ENCODE assay signal across 1 cellular context in the genomic region with DNA sequence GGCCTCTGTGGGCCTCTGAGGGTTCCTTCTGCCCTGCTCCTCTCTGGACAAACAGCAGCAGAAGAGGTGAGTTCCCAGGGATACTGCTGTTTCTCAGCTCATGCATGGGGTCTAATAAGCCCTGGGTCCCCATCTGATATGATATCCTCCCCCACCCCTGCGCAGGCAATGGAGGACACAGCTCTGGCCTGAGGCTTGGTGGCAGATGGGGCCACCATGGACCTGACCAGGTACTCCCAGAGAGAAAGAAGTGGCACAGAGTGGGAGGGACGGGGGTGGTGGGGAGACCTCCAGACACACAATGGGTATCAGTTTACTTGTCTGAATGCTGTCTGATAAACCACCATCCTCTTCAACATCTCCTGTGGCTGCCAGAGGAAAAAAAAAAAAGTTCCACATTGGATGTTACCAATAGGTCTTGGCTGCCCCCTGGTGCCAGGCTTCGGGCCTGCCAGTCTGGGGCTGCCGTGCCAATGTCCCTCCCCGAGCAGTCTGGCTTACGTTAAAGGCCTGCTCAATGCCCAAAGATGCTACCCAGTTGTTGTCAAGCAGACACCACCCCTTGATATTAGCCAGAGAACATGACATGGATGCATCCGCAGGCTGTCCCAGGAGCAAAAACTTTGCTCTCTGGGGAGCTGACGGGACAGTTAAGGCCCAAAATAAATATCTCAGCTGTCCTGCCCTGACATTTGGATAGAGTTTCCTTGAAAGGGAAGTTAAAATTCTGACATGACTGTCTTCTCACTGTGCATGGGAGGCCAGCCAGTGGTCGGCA.
TF ChIP-seq lines count a peak whose summit lies in the region.

No MANE protein-coding gene starts in this region.

TF ChIP-seq in HepG2, 621 proteins besides CTCF, POLR2A, EP300 and RAD21:
- TF ChIP-seq, protein P1, sequence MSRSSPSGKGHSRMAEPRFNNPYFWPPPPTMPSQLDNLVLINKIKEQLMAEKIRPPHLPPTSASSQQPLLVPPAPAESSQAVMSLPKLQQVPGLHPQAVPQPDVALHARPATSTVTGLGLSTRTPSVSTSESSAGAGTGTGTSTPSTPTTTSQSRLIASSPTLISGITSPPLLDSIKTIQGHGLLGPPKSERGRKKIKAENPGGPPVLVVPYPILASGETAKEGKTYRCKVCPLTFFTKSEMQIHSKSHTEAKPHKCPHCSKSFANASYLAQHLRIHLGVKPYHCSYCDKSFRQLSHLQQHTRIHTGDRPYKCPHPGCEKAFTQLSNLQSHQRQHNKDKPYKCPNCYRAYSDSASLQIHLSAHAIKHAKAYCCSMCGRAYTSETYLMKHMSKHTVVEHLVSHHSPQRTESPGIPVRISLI (CRISPR knock-in tag; IDR thresholded peaks at IDR 0.05; ENCODE audit: borderline replicate concordance): peak; percentile 98
- no peak for TF ChIP-seq HMGA1 (CRISPR knock-in tag; conservative IDR thresholded peaks at IDR 0.05)
- no peak for TF ChIP-seq RAD51 (IDR thresholded peaks at IDR 0.05; ENCODE audit: borderline replicate concordance)
- no peak for TF ChIP-seq RBAK (CRISPR knock-in tag; IDR thresholded peaks at IDR 0.05)
- TF ChIP-seq, protein P2, sequence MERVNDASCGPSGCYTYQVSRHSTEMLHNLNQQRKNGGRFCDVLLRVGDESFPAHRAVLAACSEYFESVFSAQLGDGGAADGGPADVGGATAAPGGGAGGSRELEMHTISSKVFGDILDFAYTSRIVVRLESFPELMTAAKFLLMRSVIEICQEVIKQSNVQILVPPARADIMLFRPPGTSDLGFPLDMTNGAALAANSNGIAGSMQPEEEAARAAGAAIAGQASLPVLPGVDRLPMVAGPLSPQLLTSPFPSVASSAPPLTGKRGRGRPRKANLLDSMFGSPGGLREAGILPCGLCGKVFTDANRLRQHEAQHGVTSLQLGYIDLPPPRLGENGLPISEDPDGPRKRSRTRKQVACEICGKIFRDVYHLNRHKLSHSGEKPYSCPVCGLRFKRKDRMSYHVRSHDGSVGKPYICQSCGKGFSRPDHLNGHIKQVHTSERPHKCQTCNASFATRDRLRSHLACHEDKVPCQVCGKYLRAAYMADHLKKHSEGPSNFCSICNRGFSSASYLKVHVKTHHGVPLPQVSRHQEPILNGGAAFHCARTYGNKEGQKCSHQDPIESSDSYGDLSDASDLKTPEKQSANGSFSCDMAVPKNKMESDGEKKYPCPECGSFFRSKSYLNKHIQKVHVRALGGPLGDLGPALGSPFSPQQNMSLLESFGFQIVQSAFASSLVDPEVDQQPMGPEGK (CRISPR knock-in tag; IDR thresholded peaks at IDR 0.05): 0 out of 2 replicates have a peak, but pooled peaks have one; percentile 15
- peak; percentile 70 for TF ChIP-seq SMC3 (IDR thresholded peaks at IDR 0.05; ENCODE audit: low read length)
- no peak for TF ChIP-seq CEBPB (IDR thresholded peaks at IDR 0.05; ENCODE audit: borderline replicate concordance, low read depth, low read length)
- TF ChIP-seq, protein P3, sequence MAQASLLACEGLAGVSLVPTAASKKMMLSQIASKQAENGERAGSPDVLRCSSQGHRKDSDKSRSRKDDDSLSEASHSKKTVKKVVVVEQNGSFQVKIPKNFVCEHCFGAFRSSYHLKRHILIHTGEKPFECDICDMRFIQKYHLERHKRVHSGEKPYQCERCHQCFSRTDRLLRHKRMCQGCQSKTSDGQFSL (CRISPR knock-in tag; IDR thresholded peaks at IDR 0.05): no peak
- TF ChIP-seq ZNF501 (CRISPR knock-in tag; IDR thresholded peaks at IDR 0.05): 0 out of 2 replicates have a peak, but pooled peaks have one; percentile 27
- TF ChIP-seq KDM5B (CRISPR knock-in tag; IDR thresholded peaks at IDR 0.05; ENCODE audit: borderline replicate concordance): no peak
- TF ChIP-seq, protein P4, sequence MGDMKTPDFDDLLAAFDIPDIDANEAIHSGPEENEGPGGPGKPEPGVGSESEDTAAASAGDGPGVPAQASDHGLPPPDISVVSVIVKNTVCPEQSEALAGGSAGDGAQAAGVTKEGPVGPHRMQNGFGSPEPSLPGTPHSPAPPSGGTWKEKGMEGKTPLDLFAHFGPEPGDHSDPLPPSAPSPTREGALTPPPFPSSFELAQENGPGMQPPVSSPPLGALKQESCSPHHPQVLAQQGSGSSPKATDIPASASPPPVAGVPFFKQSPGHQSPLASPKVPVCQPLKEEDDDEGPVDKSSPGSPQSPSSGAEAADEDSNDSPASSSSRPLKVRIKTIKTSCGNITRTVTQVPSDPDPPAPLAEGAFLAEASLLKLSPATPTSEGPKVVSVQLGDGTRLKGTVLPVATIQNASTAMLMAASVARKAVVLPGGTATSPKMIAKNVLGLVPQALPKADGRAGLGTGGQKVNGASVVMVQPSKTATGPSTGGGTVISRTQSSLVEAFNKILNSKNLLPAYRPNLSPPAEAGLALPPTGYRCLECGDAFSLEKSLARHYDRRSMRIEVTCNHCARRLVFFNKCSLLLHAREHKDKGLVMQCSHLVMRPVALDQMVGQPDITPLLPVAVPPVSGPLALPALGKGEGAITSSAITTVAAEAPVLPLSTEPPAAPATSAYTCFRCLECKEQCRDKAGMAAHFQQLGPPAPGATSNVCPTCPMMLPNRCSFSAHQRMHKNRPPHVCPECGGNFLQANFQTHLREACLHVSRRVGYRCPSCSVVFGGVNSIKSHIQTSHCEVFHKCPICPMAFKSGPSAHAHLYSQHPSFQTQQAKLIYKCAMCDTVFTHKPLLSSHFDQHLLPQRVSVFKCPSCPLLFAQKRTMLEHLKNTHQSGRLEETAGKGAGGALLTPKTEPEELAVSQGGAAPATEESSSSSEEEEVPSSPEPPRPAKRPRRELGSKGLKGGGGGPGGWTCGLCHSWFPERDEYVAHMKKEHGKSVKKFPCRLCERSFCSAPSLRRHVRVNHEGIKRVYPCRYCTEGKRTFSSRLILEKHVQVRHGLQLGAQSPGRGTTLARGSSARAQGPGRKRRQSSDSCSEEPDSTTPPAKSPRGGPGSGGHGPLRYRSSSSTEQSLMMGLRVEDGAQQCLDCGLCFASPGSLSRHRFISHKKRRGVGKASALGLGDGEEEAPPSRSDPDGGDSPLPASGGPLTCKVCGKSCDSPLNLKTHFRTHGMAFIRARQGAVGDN (CRISPR knock-in tag; IDR thresholded peaks at IDR 0.05): peak; percentile 23; the same call in 1 of the 2 replicates
- TF ChIP-seq TOPORS (CRISPR knock-in tag; IDR thresholded peaks at IDR 0.05): no peak
- no peak for TF ChIP-seq NCOA1 (CRISPR knock-in tag; IDR thresholded peaks at IDR 0.05)
- TF ChIP-seq KDM2A (CRISPR knock-in tag; IDR thresholded peaks at IDR 0.05; ENCODE audit: borderline replicate concordance, low read depth): peak; percentile 50; the same call in 1 of the 2 replicates
- TF ChIP-seq CENPX (CRISPR knock-in tag; IDR thresholded peaks at IDR 0.05): no peak
- no peak for TF ChIP-seq NAIF1 (CRISPR knock-in tag; IDR thresholded peaks at IDR 0.05; ENCODE audit: borderline replicate concordance)
- peak; percentile 93 for TF ChIP-seq STAG1 (CRISPR knock-in tag; IDR thresholded peaks at IDR 0.05)
- TF ChIP-seq ZNF383 (CRISPR knock-in tag; IDR thresholded peaks at IDR 0.05; ENCODE audit: borderline replicate concordance): no peak
TF ChIP-seq in HepG2: peak in this region for 7.
